In the genomic region with DNA sequence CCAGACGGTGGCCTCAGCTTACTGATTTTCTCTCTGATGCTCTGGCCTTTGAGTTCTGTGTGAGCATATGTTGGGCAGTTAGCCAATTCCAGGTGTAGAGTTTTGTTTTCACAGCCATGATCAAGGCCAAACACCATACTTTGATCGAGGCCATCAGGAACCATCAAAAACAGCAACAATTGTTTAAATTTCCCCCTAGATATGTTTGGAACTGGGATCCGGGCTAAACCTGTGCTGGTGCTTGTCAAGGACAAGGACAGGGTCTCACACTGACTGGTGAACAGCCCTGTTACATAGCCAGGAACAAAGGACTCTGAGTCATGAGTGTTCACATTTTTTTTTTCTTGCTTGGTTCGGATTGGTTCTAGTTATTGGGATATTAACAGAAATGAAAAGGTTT, we compare ENCODE assay signal across 1 cellular context.
A peak's percentile ranks its signal among the peaks of the same experiment; 100 is the strongest.
TF ChIP-seq lines count a peak whose summit lies in the region.

No MANE protein-coding gene starts in this region.

TF ChIP-seq in HepG2, 621 proteins besides CTCF, POLR2A, EP300 and RAD21 (continued from another document):
- TF ChIP-seq ARID5B (CRISPR knock-in tag; IDR thresholded peaks at IDR 0.05) (peak; percentile 74), PCBP2 (optimal IDR thresholded peaks at IDR 0.05; ENCODE audit: low read depth, low read length, poor library complexity, severe bottlenecking) (no peak), HNF4G (IDR thresholded peaks at IDR 0.05; ENCODE audit: borderline replicate concordance, low read depth, low read length) (no peak), HNF4G (CRISPR knock-in tag; IDR thresholded peaks at IDR 0.05; ENCODE audit: borderline replicate concordance, low read depth) (peak; percentile 40; the same call in 1 of the 2 replicates), ARID2 (CRISPR knock-in tag; IDR thresholded peaks at IDR 0.05; ENCODE audit: borderline replicate concordance) (no peak), ZNF768 (CRISPR knock-in tag; IDR thresholded peaks at IDR 0.05) (no peak), PAXIP1 (CRISPR knock-in tag; conservative IDR thresholded peaks at IDR 0.05) (peak; percentile 66), TBX2 (CRISPR knock-in tag; IDR thresholded peaks at IDR 0.05; ENCODE audit: borderline replicate concordance) (peak; percentile 26; the same call in 1 of the 2 replicates), CBX2 (IDR thresholded peaks at IDR 0.05; ENCODE audit: low read depth, low read length) (no peak), CBX2 (CRISPR knock-in tag; IDR thresholded peaks at IDR 0.05; ENCODE audit: low read depth) (no peak), KAT8 (CRISPR knock-in tag; IDR thresholded peaks at IDR 0.05) (peak; percentile 32; the same call in 1 of the 2 replicates), BRCA1 (CRISPR knock-in tag; IDR thresholded peaks at IDR 0.05) (no peak), REXO4 (CRISPR knock-in tag; IDR thresholded peaks at IDR 0.05; ENCODE audit: borderline replicate concordance) (no peak), ZNF430 (CRISPR knock-in tag; IDR thresholded peaks at IDR 0.05) (no peak), GABPB1 (CRISPR knock-in tag; IDR thresholded peaks at IDR 0.05) (no peak), ZBTB7B (CRISPR knock-in tag; IDR thresholded peaks at IDR 0.05) (0 out of 2 replicates have a peak, but pooled peaks have one; percentile 29), ZNF839 (CRISPR knock-in tag; IDR thresholded peaks at IDR 0.05; ENCODE audit: borderline replicate concordance) (no peak), ZSCAN20 (CRISPR knock-in tag; IDR thresholded peaks at IDR 0.05; ENCODE audit: borderline replicate concordance) (no peak), SALL1 (CRISPR knock-in tag; IDR thresholded peaks at IDR 0.05) (peak; percentile 84), ONECUT2 (CRISPR knock-in tag; IDR thresholded peaks at IDR 0.05) (no peak), ZFP1 (CRISPR knock-in tag; IDR thresholded peaks at IDR 0.05) (no peak), ERF (CRISPR knock-in tag; IDR thresholded peaks at IDR 0.05) (0 out of 2 replicates have a peak, but pooled peaks have one; percentile 29), BCLAF1 (IDR thresholded peaks at IDR 0.05) (no peak), SP140L (CRISPR knock-in tag; IDR thresholded peaks at IDR 0.05; ENCODE audit: borderline replicate concordance) (no peak), SOX13 (IDR thresholded peaks at IDR 0.05) (no peak), SOX13 (CRISPR knock-in tag; conservative IDR thresholded peaks at IDR 0.05 in 1 of 2, IDR thresholded peaks at IDR 0.05 in 1 of 2) (peak in 1 of 2 experiments; percentile 71; a peak in 2 of 4 replicates), FOXM1 (CRISPR knock-in tag; IDR thresholded peaks at IDR 0.05) (no peak), FOSL2 (CRISPR knock-in tag; IDR thresholded peaks at IDR 0.05) (peak; percentile 48), ATF7 (IDR thresholded peaks at IDR 0.05) (no peak), ATF7 (CRISPR knock-in tag; IDR thresholded peaks at IDR 0.05) (no peak), NFYC (CRISPR knock-in tag; IDR thresholded peaks at IDR 0.05) (no peak), TRIM22 (IDR thresholded peaks at IDR 0.05) (no peak), RXRB (CRISPR knock-in tag; IDR thresholded peaks at IDR 0.05; ENCODE audit: borderline replicate concordance) (peak; percentile 27; the same call in 1 of the 2 replicates), XRCC5 (optimal IDR thresholded peaks at IDR 0.05; ENCODE audit: low read length) (no peak), SKI (IDR thresholded peaks at IDR 0.05; ENCODE audit: partially characterized antibody) (peak; percentile 33), REPIN1 (CRISPR knock-in tag; IDR thresholded peaks at IDR 0.05; ENCODE audit: borderline replicate concordance, low read depth) (no peak), FOXK2 (IDR thresholded peaks at IDR 0.05) (no peak), ZNF331 (CRISPR knock-in tag; IDR thresholded peaks at IDR 0.05) (no peak), MLLT10 (CRISPR knock-in tag; IDR thresholded peaks at IDR 0.05) (no peak), NFE2L2 (IDR thresholded peaks at IDR 0.05; ENCODE audit: low read length) (no peak)
- TF ChIP-seq, protein P1, sequence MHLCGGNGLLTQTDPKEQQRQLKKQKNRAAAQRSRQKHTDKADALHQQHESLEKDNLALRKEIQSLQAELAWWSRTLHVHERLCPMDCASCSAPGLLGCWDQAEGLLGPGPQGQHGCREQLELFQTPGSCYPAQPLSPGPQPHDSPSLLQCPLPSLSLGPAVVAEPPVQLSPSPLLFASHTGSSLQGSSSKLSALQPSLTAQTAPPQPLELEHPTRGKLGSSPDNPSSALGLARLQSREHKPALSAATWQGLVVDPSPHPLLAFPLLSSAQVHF (CRISPR knock-in tag; IDR thresholded peaks at IDR 0.05) = no peak
- TF ChIP-seq, protein P2, sequence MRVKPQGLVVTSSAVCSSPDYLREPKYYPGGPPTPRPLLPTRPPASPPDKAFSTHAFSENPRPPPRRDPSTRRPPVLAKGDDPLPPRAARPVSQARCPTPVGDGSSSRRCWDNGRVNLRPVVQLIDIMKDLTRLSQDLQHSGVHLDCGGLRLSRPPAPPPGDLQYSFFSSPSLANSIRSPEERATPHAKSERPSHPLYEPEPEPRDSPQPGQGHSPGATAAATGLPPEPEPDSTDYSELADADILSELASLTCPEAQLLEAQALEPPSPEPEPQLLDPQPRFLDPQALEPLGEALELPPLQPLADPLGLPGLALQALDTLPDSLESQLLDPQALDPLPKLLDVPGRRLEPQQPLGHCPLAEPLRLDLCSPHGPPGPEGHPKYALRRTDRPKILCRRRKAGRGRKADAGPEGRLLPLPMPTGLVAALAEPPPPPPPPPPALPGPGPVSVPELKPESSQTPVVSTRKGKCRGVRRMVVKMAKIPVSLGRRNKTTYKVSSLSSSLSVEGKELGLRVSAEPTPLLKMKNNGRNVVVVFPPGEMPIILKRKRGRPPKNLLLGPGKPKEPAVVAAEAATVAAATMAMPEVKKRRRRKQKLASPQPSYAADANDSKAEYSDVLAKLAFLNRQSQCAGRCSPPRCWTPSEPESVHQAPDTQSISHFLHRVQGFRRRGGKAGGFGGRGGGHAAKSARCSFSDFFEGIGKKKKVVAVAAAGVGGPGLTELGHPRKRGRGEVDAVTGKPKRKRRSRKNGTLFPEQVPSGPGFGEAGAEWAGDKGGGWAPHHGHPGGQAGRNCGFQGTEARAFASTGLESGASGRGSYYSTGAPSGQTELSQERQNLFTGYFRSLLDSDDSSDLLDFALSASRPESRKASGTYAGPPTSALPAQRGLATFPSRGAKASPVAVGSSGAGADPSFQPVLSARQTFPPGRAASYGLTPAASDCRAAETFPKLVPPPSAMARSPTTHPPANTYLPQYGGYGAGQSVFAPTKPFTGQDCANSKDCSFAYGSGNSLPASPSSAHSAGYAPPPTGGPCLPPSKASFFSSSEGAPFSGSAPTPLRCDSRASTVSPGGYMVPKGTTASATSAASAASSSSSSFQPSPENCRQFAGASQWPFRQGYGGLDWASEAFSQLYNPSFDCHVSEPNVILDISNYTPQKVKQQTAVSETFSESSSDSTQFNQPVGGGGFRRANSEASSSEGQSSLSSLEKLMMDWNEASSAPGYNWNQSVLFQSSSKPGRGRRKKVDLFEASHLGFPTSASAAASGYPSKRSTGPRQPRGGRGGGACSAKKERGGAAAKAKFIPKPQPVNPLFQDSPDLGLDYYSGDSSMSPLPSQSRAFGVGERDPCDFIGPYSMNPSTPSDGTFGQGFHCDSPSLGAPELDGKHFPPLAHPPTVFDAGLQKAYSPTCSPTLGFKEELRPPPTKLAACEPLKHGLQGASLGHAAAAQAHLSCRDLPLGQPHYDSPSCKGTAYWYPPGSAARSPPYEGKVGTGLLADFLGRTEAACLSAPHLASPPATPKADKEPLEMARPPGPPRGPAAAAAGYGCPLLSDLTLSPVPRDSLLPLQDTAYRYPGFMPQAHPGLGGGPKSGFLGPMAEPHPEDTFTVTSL (CRISPR knock-in tag; IDR thresholded peaks at IDR 0.05; ENCODE audit: borderline replicate concordance) = peak; percentile 79; the same call in 1 of the 2 replicates
